In the genomic region with DNA sequence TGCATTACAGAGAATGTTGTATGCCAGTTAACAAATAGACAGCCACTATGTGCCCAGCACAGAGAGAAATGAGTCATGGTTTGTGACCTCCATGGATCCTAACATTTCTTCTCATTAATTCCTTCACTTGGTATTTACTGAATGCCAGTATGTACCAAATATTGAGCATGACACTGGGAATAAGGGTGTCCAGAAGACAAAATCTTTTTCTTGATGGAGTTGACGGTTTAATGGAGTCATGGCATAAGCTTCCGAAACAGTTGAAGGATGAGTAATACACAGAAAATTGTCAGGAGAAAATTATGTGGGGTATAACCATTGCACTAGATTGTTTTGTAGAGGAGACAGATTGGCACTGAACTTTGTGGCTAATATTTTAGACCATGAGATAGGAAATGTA, we compare ENCODE assay signal across 26 cellular contexts. TPM values are rescaled to one million over a fixed set of nuclear protein-coding genes. Genes with fewer than 3 reads are reported as not detected.
"Had no signal": no experiment of that assay in that cellular context is flagged by ENCODE, and none has a peak within 500 bp of the region (broad histone marks: within the 10 kb centered on the region; RNA-seq: fewer than 3 reads in every experiment).

No MANE protein-coding gene starts in this region.

- DNase-seq: activated CD4-positive, alpha-beta T cell treated with anti-CD3 and anti-CD28 coated beads for 48 hours; activated CD4-positive, alpha-beta T cell treated with anti-CD3 and anti-CD28 coated beads, Interleukin-2, amount 50 U/mL, for 48 hours; activated CD8-positive, alpha-beta memory T cell treated with anti-CD3 and anti-CD28 coated beads for 24 hours; activated gamma-delta T cell treated with Interleukin-2 at 50 U/mL for 16 hours; activated naive CD8-positive, alpha-beta T cell treated with anti-CD3 and anti-CD28 coated beads, Interleukin-2, amount 50 U/mL, for 24 hours; activated T-cell treated with anti-CD3 and anti-CD28 coated beads, Interleukin-2, amount 50 U/mL, for 24 hours; amygdala; caudate nucleus; cortex of kidney; foreskin fibroblast; head of caudate nucleus; hippocampal formation; left colon; midbrain; naive thymus-derived CD4-positive, alpha-beta T cell; pancreas; retina; small intestine; stimulated activated CD4-positive, alpha-beta T cell treated with anti-CD3 and anti-CD28 coated beads, Interleukin-4, amount 100 ng/mL, for 24 hours; stimulated activated naive CD8-positive, alpha-beta T cell treated with anti-CD3 and anti-CD28 coated beads, Interleukin-15, amount 100 ng/mL, for 72 hours; substantia nigra; uterus; WERI-Rb-1 had no signal

- ATAC-seq: activated CD4-positive, CD25-positive, alpha-beta regulatory T cell treated with anti-CD3 and anti-CD28 coated beads, Interleukin-2, amount 50 U/mL, for 24 hours; activated naive CD8-positive, alpha-beta T cell treated with anti-CD3 and anti-CD28 coated beads, Interleukin-2, amount 50 U/mL, for 24 hours; left colon; naive thymus-derived CD4-positive, alpha-beta T cell; pancreas; sciatic nerve; stimulated activated memory B cell treated with anti-CD40 and anti-IgM and Interleukin-4, amounts not matched to agents 10 μg/mL and 1 μg/mL and 100 μg/mL, for 72 hours; stimulated activated naive CD8-positive, alpha-beta T cell treated with anti-CD3 and anti-CD28 coated beads, Interleukin-15, amount 100 ng/mL, for 72 hours had no signal

RNA-seq across cellular contexts. Expression of a gene that starts 36.9 kb away (rescaled TPM):
- total RNA-seq: naive thymus-derived CD4-positive, alpha-beta T cell had no signal
